ENCODE assay signal across 9 cellular contexts in genomic region chr7:105003875-105004510, GRCh38. TPM values are rescaled to one million over a fixed set of nuclear protein-coding genes. Genes with fewer than 3 reads are reported as not detected.
DNase-seq lines count a peak whose midpoint lies in the region; ATAC-seq and TF ChIP-seq lines count a peak whose summit lies in the region.
"Had no signal": no experiment of that assay in that cellular context is flagged by ENCODE, and none has a peak within 500 bp of the region (broad histone marks: within the 10 kb centered on the region; RNA-seq: fewer than 3 reads in every experiment).

No MANE protein-coding gene starts in this region.

- H3K79me2 ChIP-seq in hepatocyte: peaks cover 23% of the 10 kb centered on the region

- no peaks in the 10 kb centered on the region for H3K27me3 ChIP-seq in adrenal gland
- H3K27me3 ChIP-seq in hepatocyte: no peaks in the 10 kb centered on the region
- H3K27me3 ChIP-seq in subcutaneous abdominal adipose tissue (ENCODE audit: control insufficient read depth in 5 of 5, insufficient read depth in 4 of 5, low read length in 5 of 5): no peaks in the 10 kb centered on the region

- peak overlapping the region in 3 of 5 donors; percentile 7 to 39 (median 22) for H3K9ac ChIP-seq in subcutaneous abdominal adipose tissue (ENCODE audit: low read length in 5 of 5)

- no peak for ATAC-seq in GM19455 (IDR thresholded peaks at IDR 0.05; ENCODE audit: unreplicated experiment)

- H4K20me1 ChIP-seq in hepatocyte (ENCODE audit: insufficient read depth, poor library complexity, severe bottlenecking): no peaks in the 10 kb centered on the region

- TF ChIP-seq POLR2A in adrenal gland (IDR thresholded peaks at IDR 0.05): no peak

- H2AFZ ChIP-seq in hepatocyte: no peak overlapping the region

- TF ChIP-seq CTCF in adrenal gland (IDR thresholded peaks at IDR 0.05): no peak
- TF ChIP-seq CTCF in hepatocyte (IDR thresholded peaks at IDR 0.05; ENCODE audit: poor library complexity): no peak

- H3K9me2 ChIP-seq in hepatocyte (replicated peaks; ENCODE audit: insufficient read depth): no peaks in the 10 kb centered on the region

- 47 to 75% (median 58%) methylated on average over 1 of the region's 1 CpG for WGBS in adrenal gland, 4 donors
- 90% methylated on average over 1 of the region's 1 CpG for WGBS in hepatocyte (ENCODE audit: low lambda C conversion rate, missing lambda C conversion rate)

- peak overlapping the region in 4 of 5 donors; percentile 23 to 67 (median 32) for H3K27ac ChIP-seq in adrenal gland
- peak overlapping the region; percentile 71 for H3K27ac ChIP-seq in hepatocyte
- H3K27ac ChIP-seq in subcutaneous abdominal adipose tissue (ENCODE audit: low read depth, low read length): peak overlapping the region; percentile 88

- intact Hi-C loops in adrenal gland (cut with DNase I): no loop called here

- peak overlapping the region; percentile 77 for H3K4me2 ChIP-seq in hepatocyte

- H3K4me3 ChIP-seq in adrenal gland: no peak overlapping the region
- H3K4me3 ChIP-seq in hepatocyte: no peak overlapping the region
- H3K4me3 ChIP-seq in subcutaneous abdominal adipose tissue (ENCODE audit: low read depth in 1 of 5, low read length in 5 of 5): no peak overlapping the region

- H3K4me1 ChIP-seq in adrenal gland (replicated peaks in 1 of 2): peaks cover 60 to 98% of the 10 kb centered on the region in 2 donors
- H3K4me1 ChIP-seq in hepatocyte (ENCODE audit: insufficient read depth): peaks cover 54% of the 10 kb centered on the region
- H3K4me1 ChIP-seq in subcutaneous abdominal adipose tissue (ENCODE audit: control insufficient read depth in 5 of 5, insufficient read depth in 5 of 5, low read length in 5 of 5): peaks cover 0 to 88% (median 78%) of the 10 kb centered on the region in 5 donors

- H3K36me3 ChIP-seq in adrenal gland (replicated peaks in 1 of 2) (no peaks in the 10 kb centered on the region), hepatocyte (replicated peaks; ENCODE audit: insufficient read depth, low read depth) (no peaks in the 10 kb centered on the region), subcutaneous abdominal adipose tissue (ENCODE audit: control insufficient read depth in 5 of 5, insufficient read depth in 5 of 5, low read length in 5 of 5) (peaks cover 0 to 4% (median 0%) of the 10 kb centered on the region in 5 donors)

- DNase-seq in NCI-H82 (lab: John Stamatoyannopoulos, UW) (peak; percentile 36), NCI-H82 treated with DMSO at 0.1 percent for 48 hours (lab: John Stamatoyannopoulos, UW; ENCODE audit: unreplicated experiment) (no peak), adrenal gland (no peak), hepatocyte (ENCODE audit: low spot score) (no peak), SIG-M5 treated with dmso at 0.1 percent for 504 hours (lab: John Stamatoyannopoulos, UW; ENCODE audit: unreplicated experiment) (no peak)
- DNase-seq in stimulated activated naive CD4-positive, alpha-beta T cell (lab: John Stamatoyannopoulos, UW): no peak
- DNase-seq: NCI-H2029 had no signal

- H3K9me3 ChIP-seq in adrenal gland (replicated peaks in 1 of 3): no peaks in the 10 kb centered on the region
- H3K9me3 ChIP-seq in hepatocyte (ENCODE audit: low read depth): no peaks in the 10 kb centered on the region
- no peaks in the 10 kb centered on the region for H3K9me3 ChIP-seq in subcutaneous abdominal adipose tissue (ENCODE audit: control insufficient read depth in 5 of 5, low read length in 5 of 5)

RNA-seq across cellular contexts. Expression of gene KMT2E, which starts 10.0 kb away (rescaled TPM):
- total RNA-seq in adrenal gland (10 to 100 TPM; 35.6 to 98.0 (median 68.0) TPM), hepatocyte (65.8 and 69.7 TPM in 2 replicates)
- polyA plus RNA-seq in adrenal gland (10 to 100 TPM; 14.4 to 38.5 (median 26.9) TPM), hepatocyte (70.8 and 80.7 TPM in 2 replicates)

Comparison
In these comparisons a context has a peak if more than half of its experiments do, and no peak if none do; other contexts are left out.
1. H3K27ac ChIP-seq: peak in every context shown above with its lines; median percentile 88 in subcutaneous abdominal adipose tissue; 71 in hepatocyte; 32 in adrenal gland.